In the genomic region with DNA sequence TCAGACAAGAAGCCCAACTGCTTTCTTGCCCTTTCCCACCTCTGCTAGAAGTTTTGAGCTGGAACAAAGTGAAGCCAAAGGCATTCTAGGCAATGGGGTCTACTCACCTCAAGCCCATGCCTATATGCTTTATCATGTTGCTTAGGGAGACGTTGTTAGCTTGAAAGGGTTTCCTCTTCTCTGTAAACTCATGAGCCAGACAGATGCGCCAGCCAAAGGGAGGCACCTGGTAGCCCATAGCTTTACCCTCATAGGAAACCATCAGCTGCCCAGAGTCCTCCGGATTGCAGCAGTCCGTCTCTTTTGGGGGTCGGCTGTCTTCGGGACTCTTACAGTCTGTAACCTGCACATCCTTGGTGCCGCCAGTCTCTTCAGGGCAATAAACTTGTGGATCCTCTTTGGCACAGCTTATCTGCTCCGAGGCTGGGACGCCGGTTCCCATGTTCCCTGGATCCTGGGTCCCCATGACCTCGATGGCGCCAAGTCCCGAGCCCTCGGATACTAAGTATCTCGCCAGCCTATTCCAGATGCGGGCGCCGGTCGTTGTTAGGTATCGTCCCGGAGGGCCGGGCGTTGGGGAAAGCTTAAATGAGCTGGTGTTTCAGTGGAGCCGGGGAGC, we compare ENCODE assay signal across 6 cellular contexts. TPM values are rescaled to one million over a fixed set of nuclear protein-coding genes. Genes with fewer than 3 reads are reported as not detected.
A peak's percentile ranks its signal among the peaks of the same experiment; 100 is the strongest.
DNase-seq lines count a peak whose midpoint lies in the region; ATAC-seq and TF ChIP-seq lines count a peak whose summit lies in the region.

No MANE protein-coding gene starts in this region.

- DNase-seq in CD4-positive, alpha-beta T cell = peak in 1 of 10 experiments; percentile 6
- no peak for DNase-seq in PC-3
- DNase-seq in Right ventricle myocardium superior = no peak
- no peak for DNase-seq in tibial artery
- no peak for DNase-seq in SW 1271 (lab: John Stamatoyannopoulos, UW)
- no peak for DNase-seq in medulla oblongata (ENCODE audit: extremely low spot score)

- TF ChIP-seq CTCF in CD4-positive, alpha-beta T cell (IDR thresholded peaks at IDR 0.05) = no peak
- no peak for TF ChIP-seq CTCF in PC-3 (conservative IDR thresholded peaks at IDR 0.05; ENCODE audit: low read depth, low read length)
- no peak for TF ChIP-seq CTCF in tibial artery (IDR thresholded peaks at IDR 0.05)

- H3K27me3 ChIP-seq in CD4-positive, alpha-beta T cell (ENCODE audit: control insufficient read depth, insufficient read depth, low read length) = no peaks in the 10 kb centered on the region
- H3K27me3 ChIP-seq in PC-3 (ENCODE audit: low read length) = no peaks in the 10 kb centered on the region
- no peaks in the 10 kb centered on the region for H3K27me3 ChIP-seq in tibial artery

- H3K27ac Mint-ChIP-seq in CD4-positive, alpha-beta T cell = peak overlapping the region; percentile 40

- POLR2A ChIA-PET in CD4-positive, alpha-beta T cell (lab: Charles Lee) = interaction anchor here (0.7 to 4.2 kb wide), 16 partner anchors 9 to 145 kb away, joined by 3 to 73 read pairs (median 8); partner anchors contain the start of genes CCDC107, CREB3, RMRP and SPAG8
- POLR2A ChIA-PET in PC-3 (lab: Charles Lee; ENCODE audit: unreplicated experiment) = interaction anchor here (0.8 kb wide), 2 partner anchors 9 to 52 kb away, joined by 3 to 4 read pairs; no protein-coding TSS in a partner anchor

- H3F3A ChIP-seq in PC-3 (ENCODE audit: low read length, unreplicated experiment) = no peaks in the 10 kb centered on the region

- peaks cover 29% of the 10 kb centered on the region for H4K20me1 ChIP-seq in PC-3 (ENCODE audit: low read length)

- H3K27me3 Mint-ChIP-seq in CD4-positive, alpha-beta T cell = no peaks in the 10 kb centered on the region

- H3K27ac ChIP-seq in CD4-positive, alpha-beta T cell (ENCODE audit: low read depth, low read length) = peak overlapping the region; percentile 65
- H3K27ac ChIP-seq in PC-3 (ENCODE audit: low read length) (peak overlapping the region; percentile 65), tibial artery (peak overlapping the region; percentile 79 to 91)

- peaks cover 74% of the 10 kb centered on the region for H3K79me2 ChIP-seq in PC-3 (ENCODE audit: low read length)

- TSS peak; percentile 50 for BruUV-seq in PC-3 (replicated peaks; lab: Mats Ljungman, UMichigan)

- no peaks in the 10 kb centered on the region for H3K9me3 ChIP-seq in CD4-positive, alpha-beta T cell (ENCODE audit: control insufficient read depth, low read length)
- H3K9me3 ChIP-seq in PC-3 (ENCODE audit: low read length) (no peaks in the 10 kb centered on the region), tibial artery (no peaks in the 10 kb centered on the region)

- H3K4me1 Mint-ChIP-seq in CD4-positive, alpha-beta T cell (ENCODE audit: low read depth) = peaks cover 54% of the 10 kb centered on the region

- H2AFZ ChIP-seq in PC-3 (ENCODE audit: low read length) = peak overlapping the region; percentile 88; the same call in 1 of the 2 replicates

- H3K4me2 ChIP-seq in PC-3 (ENCODE audit: low read length) = peak overlapping the region; percentile 98

- peak; percentile 18 for ATAC-seq in CD4-positive, alpha-beta T cell (ENCODE audit: poor library complexity)
- no peak for ATAC-seq in PC-3
- ATAC-seq in Right ventricle myocardium superior (ENCODE audit: poor library complexity) = peak; percentile 3

- H3K9me2 ChIP-seq in PC-3 (replicated peaks; ENCODE audit: low read length) = no peaks in the 10 kb centered on the region

- intact Hi-C loops in CD4-positive, alpha-beta T cell (cut with DNase I, micrococcal nuclease) = loop anchor here (2.0 to 10.0 kb wide), 4 partner anchors 16 to 1224 kb away; partner anchors contain the start of genes CREB3 (in 1 of the 2), ENHO (in 1 of the 2), SPAG8 (in 1 of the 2) and TLN1 (in 1 of the 2)
- intact Hi-C loops in PC-3 (cut with micrococcal nuclease) = no loop called here
- intact Hi-C loops in Right ventricle myocardium superior (cut with DNase I) = no loop called here
- intact Hi-C loops in tibial artery (cut with DNase I; ENCODE audit: low total_unique reads) = loop anchor here (10.0 kb wide), 1 partner anchor 66 kb away; the partner anchor contains the start of genes HINT2 and SPAG8

- H3K36me3 ChIP-seq in PC-3 (ENCODE audit: low read depth, low read length) = peaks cover 10% of the 10 kb centered on the region; the same call in 1 of the 2 replicates
- peaks cover 37 to 48% (median 40%) of the 10 kb centered on the region in 3 donors for H3K36me3 ChIP-seq in tibial artery

- H3K4me1 ChIP-seq in PC-3 (ENCODE audit: insufficient read depth, low read length) = peaks cover 22% of the 10 kb centered on the region
- H3K4me1 ChIP-seq in tibial artery = peaks cover 0 to 56% (median 49%) of the 10 kb centered on the region in 4 donors

- peak overlapping the region; percentile 91 for H3K9ac ChIP-seq in PC-3 (ENCODE audit: low read length)

- CTCF ChIA-PET in CD4-positive, alpha-beta T cell (lab: Charles Lee) = interaction anchor here (1.2 to 3.5 kb wide), 14 partner anchors 9 to 145 kb away, joined by 3 to 32 read pairs (median 6); partner anchors contain the start of genes CCDC107, CREB3, RMRP and TLN1
- CTCF ChIA-PET in PC-3 (lab: Charles Lee) = interaction anchor here (2.1 kb wide), 1 partner anchor 23 kb away, joined by 6 read pairs; no protein-coding TSS in a partner anchor

- peaks cover 59% of the 10 kb centered on the region for H3K36me3 Mint-ChIP-seq in CD4-positive, alpha-beta T cell (ENCODE audit: low read depth)

- H3K4me3 ChIP-seq in PC-3 (ENCODE audit: low read length) (peak overlapping the region; percentile 95), tibial artery (peak overlapping the region; percentile 62 to 91)

- peak overlapping the region; percentile 90 for H3K4me3 Mint-ChIP-seq in CD4-positive, alpha-beta T cell

- no peaks in the 10 kb centered on the region for H3K9me3 Mint-ChIP-seq in CD4-positive, alpha-beta T cell

RNA-seq across cellular contexts. Expression of gene GBA2, which starts 0.7 kb away (rescaled TPM):
- total RNA-seq in CD4-positive, alpha-beta T cell = 10 to 100 TPM; 17.3 to 18.6 TPM
- total RNA-seq in PC-3 (2014; rRNA removed) (60.9 and 81.7 TPM in 2 replicates), Right ventricle myocardium superior (74.6 TPM)

RNA-seq across cellular contexts. Expression of gene RGP1, which starts 0.7 kb away (rescaled TPM):
- 10 to 100 TPM; 12.6 to 13.1 TPM for total RNA-seq in CD4-positive, alpha-beta T cell
- total RNA-seq in PC-3 (2014; rRNA removed) = 13.8 and 14.3 TPM in 2 replicates
- 28.5 TPM for total RNA-seq in Right ventricle myocardium superior

RNA-seq across cellular contexts. Expression of gene MSMP, which starts 5.7 kb away (rescaled TPM):
- total RNA-seq in CD4-positive, alpha-beta T cell = not detected
- 145 and 149 TPM in 2 replicates for total RNA-seq in PC-3 (2014; rRNA removed)
- total RNA-seq in Right ventricle myocardium superior = not detected

RNA-seq across cellular contexts. Expression of gene CREB3, which starts 15.9 kb away (rescaled TPM):
- total RNA-seq in CD4-positive, alpha-beta T cell = 10 to 100 TPM; 13.7 to 15.4 TPM
- total RNA-seq in PC-3 (2014; rRNA removed) (34.8 and 47.1 TPM in 2 replicates), Right ventricle myocardium superior (20.3 TPM)

RNA-seq across cellular contexts. Expression of gene TLN1, which starts 16.4 kb away (rescaled TPM):
- 100 to 1,000 TPM; 149 to 151 TPM for total RNA-seq in CD4-positive, alpha-beta T cell
- total RNA-seq in PC-3 (2014; rRNA removed) (118 and 153 TPM in 2 replicates), Right ventricle myocardium superior (252 TPM)

Comparison
In these comparisons a context has a peak if more than half of its experiments do, and no peak if none do; other contexts are left out.
1. RNA of gene MSMP, which starts 5.7 kb away (total RNA-seq): 145 to 149 TPM in PC-3; not detected in CD4-positive, alpha-beta T cell and not detected in Right ventricle myocardium superior (single experiment); every median in the first group is over 100 times any median in the second.
2. intact Hi-C loops: an anchor here in CD4-positive, alpha-beta T cell (2.0 to 10.0 kb wide) and tibial artery (10.0 kb wide); none called in PC-3 and Right ventricle myocardium superior.
3. Peak in every context shown above with its lines, with median percentiles within 50 percentile points of each other: H3K27ac ChIP-seq.